Comparison of ENCODE assay signal across 1 cellular context in the genomic region with DNA sequence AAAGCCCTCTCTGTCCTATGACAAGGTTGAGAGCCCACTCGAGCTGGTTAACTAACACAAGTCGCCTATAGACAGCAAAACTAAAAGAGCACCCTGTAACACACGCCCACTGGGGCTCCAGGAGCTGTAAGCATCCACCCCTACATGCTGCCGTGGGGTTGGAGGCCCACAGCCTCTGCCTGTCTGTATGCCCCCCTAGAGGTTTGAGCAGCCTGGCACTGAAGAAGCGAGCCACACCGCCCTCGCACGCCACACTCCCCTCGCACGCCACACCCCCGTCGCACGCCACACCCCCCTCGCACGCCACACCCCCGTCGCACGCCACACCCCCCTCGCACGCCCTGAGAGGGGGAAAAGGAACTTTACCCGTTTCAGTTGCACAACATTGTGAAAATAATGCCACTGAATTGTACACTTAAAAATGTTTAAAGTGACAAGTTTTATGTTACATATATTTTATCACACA.
TF ChIP-seq lines count a peak whose summit lies in the region.

No MANE protein-coding gene starts in this region.

TF ChIP-seq in HepG2, 621 proteins besides CTCF, POLR2A, EP300 and RAD21 (continued from another document and continues in another):
- TF ChIP-seq, protein P1, sequence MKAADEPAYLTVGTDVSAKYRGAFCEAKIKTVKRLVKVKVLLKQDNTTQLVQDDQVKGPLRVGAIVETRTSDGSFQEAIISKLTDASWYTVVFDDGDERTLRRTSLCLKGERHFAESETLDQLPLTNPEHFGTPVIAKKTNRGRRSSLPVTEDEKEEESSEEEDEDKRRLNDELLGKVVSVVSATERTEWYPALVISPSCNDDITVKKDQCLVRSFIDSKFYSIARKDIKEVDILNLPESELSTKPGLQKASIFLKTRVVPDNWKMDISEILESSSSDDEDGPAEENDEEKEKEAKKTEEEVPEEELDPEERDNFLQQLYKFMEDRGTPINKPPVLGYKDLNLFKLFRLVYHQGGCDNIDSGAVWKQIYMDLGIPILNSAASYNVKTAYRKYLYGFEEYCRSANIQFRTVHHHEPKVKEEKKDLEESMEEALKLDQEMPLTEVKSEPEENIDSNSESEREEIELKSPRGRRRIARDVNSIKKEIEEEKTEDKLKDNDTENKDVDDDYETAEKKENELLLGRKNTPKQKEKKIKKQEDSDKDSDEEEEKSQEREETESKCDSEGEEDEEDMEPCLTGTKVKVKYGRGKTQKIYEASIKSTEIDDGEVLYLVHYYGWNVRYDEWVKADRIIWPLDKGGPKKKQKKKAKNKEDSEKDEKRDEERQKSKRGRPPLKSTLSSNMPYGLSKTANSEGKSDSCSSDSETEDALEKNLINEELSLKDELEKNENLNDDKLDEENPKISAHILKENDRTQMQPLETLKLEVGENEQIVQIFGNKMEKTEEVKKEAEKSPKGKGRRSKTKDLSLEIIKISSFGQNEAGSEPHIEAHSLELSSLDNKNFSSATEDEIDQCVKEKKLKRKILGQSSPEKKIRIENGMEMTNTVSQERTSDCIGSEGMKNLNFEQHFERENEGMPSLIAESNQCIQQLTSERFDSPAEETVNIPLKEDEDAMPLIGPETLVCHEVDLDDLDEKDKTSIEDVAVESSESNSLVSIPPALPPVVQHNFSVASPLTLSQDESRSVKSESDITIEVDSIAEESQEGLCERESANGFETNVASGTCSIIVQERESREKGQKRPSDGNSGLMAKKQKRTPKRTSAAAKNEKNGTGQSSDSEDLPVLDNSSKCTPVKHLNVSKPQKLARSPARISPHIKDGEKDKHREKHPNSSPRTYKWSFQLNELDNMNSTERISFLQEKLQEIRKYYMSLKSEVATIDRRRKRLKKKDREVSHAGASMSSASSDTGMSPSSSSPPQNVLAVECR (CRISPR knock-in tag; IDR thresholded peaks at IDR 0.05; ENCODE audit: borderline replicate concordance), result peak; percentile 75
- TF ChIP-seq SP4 (CRISPR knock-in tag; IDR thresholded peaks at IDR 0.05), result no peak; the same call in 1 of the 2 replicates
- TF ChIP-seq ZFX (CRISPR knock-in tag; IDR thresholded peaks at IDR 0.05; ENCODE audit: low read depth), result peak; percentile 33; the same call in 1 of the 2 replicates
- no peak for TF ChIP-seq NBN (conservative IDR thresholded peaks at IDR 0.05)
- TF ChIP-seq MLLT10 (CRISPR knock-in tag; IDR thresholded peaks at IDR 0.05), result no peak
- no peak for TF ChIP-seq ZNF766 (CRISPR knock-in tag; IDR thresholded peaks at IDR 0.05; ENCODE audit: borderline replicate concordance)
- no peak for TF ChIP-seq ZNF577 (CRISPR knock-in tag; IDR thresholded peaks at IDR 0.05; ENCODE audit: borderline replicate concordance, low read depth)
- TF ChIP-seq, protein P2, sequence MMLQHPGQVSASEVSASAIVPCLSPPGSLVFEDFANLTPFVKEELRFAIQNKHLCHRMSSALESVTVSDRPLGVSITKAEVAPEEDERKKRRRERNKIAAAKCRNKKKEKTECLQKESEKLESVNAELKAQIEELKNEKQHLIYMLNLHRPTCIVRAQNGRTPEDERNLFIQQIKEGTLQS (CRISPR knock-in tag; IDR thresholded peaks at IDR 0.05), result no peak
- 0 out of 2 replicates have a peak, but pooled peaks have one; percentile 46 for TF ChIP-seq EEA1 (CRISPR knock-in tag; IDR thresholded peaks at IDR 0.05; ENCODE audit: borderline replicate concordance)
- TF ChIP-seq ZNF674 (CRISPR knock-in tag; IDR thresholded peaks at IDR 0.05; ENCODE audit: low read depth), result no peak
- no peak for TF ChIP-seq ZMYM3 (CRISPR knock-in tag; IDR thresholded peaks at IDR 0.05)
- TF ChIP-seq, protein P3, sequence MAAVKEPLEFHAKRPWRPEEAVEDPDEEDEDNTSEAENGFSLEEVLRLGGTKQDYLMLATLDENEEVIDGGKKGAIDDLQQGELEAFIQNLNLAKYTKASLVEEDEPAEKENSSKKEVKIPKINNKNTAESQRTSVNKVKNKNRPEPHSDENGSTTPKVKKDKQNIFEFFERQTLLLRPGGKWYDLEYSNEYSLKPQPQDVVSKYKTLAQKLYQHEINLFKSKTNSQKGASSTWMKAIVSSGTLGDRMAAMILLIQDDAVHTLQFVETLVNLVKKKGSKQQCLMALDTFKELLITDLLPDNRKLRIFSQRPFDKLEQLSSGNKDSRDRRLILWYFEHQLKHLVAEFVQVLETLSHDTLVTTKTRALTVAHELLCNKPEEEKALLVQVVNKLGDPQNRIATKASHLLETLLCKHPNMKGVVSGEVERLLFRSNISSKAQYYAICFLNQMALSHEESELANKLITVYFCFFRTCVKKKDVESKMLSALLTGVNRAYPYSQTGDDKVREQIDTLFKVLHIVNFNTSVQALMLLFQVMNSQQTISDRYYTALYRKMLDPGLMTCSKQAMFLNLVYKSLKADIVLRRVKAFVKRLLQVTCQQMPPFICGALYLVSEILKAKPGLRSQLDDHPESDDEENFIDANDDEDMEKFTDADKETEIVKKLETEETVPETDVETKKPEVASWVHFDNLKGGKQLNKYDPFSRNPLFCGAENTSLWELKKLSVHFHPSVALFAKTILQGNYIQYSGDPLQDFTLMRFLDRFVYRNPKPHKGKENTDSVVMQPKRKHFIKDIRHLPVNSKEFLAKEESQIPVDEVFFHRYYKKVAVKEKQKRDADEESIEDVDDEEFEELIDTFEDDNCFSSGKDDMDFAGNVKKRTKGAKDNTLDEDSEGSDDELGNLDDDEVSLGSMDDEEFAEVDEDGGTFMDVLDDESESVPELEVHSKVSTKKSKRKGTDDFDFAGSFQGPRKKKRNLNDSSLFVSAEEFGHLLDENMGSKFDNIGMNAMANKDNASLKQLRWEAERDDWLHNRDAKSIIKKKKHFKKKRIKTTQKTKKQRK (IDR thresholded peaks at IDR 0.05; ENCODE audit: low read length), result no peak
- TF ChIP-seq, protein P4, sequence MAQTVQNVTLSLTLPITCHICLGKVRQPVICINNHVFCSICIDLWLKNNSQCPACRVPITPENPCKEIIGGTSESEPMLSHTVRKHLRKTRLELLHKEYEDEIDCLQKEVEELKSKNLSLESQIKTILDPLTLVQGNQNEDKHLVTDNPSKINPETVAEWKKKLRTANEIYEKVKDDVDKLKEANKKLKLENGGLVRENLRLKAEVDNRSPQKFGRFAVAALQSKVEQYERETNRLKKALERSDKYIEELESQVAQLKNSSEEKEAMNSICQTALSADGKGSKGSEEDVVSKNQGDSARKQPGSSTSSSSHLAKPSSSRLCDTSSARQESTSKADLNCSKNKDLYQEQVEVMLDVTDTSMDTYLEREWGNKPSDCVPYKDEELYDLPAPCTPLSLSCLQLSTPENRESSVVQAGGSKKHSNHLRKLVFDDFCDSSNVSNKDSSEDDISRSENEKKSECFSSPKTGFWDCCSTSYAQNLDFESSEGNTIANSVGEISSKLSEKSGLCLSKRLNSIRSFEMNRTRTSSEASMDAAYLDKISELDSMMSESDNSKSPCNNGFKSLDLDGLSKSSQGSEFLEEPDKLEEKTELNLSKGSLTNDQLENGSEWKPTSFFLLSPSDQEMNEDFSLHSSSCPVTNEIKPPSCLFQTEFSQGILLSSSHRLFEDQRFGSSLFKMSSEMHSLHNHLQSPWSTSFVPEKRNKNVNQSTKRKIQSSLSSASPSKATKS (CRISPR knock-in tag; IDR thresholded peaks at IDR 0.05), result no peak
- no peak for TF ChIP-seq ISL2 (CRISPR knock-in tag; IDR thresholded peaks at IDR 0.05)
- TF ChIP-seq CEBPB (IDR thresholded peaks at IDR 0.05; ENCODE audit: borderline replicate concordance, low read depth, low read length), result peak; percentile 86
- peak in 1 of 2 experiments; percentile 39; a peak in 1 of 4 replicates for TF ChIP-seq KLF16 (CRISPR knock-in tag; IDR thresholded peaks at IDR 0.05)
- no peak for TF ChIP-seq RBFOX2 (IDR thresholded peaks at IDR 0.05; ENCODE audit: low read depth, low read length)
- TF ChIP-seq, protein P5, sequence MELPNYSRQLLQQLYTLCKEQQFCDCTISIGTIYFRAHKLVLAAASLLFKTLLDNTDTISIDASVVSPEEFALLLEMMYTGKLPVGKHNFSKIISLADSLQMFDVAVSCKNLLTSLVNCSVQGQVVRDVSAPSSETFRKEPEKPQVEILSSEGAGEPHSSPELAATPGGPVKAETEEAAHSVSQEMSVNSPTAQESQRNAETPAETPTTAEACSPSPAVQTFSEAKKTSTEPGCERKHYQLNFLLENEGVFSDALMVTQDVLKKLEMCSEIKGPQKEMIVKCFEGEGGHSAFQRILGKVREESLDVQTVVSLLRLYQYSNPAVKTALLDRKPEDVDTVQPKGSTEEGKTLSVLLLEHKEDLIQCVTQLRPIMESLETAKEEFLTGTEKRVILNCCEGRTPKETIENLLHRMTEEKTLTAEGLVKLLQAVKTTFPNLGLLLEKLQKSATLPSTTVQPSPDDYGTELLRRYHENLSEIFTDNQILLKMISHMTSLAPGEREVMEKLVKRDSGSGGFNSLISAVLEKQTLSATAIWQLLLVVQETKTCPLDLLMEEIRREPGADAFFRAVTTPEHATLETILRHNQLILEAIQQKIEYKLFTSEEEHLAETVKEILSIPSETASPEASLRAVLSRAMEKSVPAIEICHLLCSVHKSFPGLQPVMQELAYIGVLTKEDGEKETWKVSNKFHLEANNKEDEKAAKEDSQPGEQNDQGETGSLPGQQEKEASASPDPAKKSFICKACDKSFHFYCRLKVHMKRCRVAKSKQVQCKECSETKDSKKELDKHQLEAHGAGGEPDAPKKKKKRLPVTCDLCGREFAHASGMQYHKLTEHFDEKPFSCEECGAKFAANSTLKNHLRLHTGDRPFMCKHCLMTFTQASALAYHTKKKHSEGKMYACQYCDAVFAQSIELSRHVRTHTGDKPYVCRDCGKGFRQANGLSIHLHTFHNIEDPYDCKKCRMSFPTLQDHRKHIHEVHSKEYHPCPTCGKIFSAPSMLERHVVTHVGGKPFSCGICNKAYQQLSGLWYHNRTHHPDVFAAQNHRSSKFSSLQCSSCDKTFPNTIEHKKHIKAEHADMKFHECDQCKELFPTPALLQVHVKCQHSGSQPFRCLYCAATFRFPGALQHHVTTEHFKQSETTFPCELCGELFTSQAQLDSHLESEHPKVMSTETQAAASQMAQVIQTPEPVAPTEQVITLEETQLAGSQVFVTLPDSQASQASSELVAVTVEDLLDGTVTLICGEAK (IDR thresholded peaks at IDR 0.05), result no peak
- TF ChIP-seq, protein P5 (CRISPR knock-in tag; IDR thresholded peaks at IDR 0.05), result no peak
- no peak for TF ChIP-seq ZNF432 (CRISPR knock-in tag; IDR thresholded peaks at IDR 0.05; ENCODE audit: borderline replicate concordance)
- no peak for TF ChIP-seq ZNF737 (CRISPR knock-in tag; IDR thresholded peaks at IDR 0.05; ENCODE audit: borderline replicate concordance)
- TF ChIP-seq ZNF850 (CRISPR knock-in tag; conservative IDR thresholded peaks at IDR 0.05), result no peak
- TF ChIP-seq ZBTB7B (CRISPR knock-in tag; IDR thresholded peaks at IDR 0.05), result no peak
- no peak for TF ChIP-seq ZNF382 (CRISPR knock-in tag; IDR thresholded peaks at IDR 0.05; ENCODE audit: borderline replicate concordance)
- TF ChIP-seq YY1 (IDR thresholded peaks at IDR 0.05; ENCODE audit: insufficient read depth, insufficient replicate concordance, low read depth, low read length), result no peak
- no peak for TF ChIP-seq ZNF775 (CRISPR knock-in tag; IDR thresholded peaks at IDR 0.05; ENCODE audit: borderline replicate concordance)
- no peak for TF ChIP-seq LCORL (IDR thresholded peaks at IDR 0.05)
- TF ChIP-seq LCORL (CRISPR knock-in tag; IDR thresholded peaks at IDR 0.05), result peak; percentile 43; the same call in 1 of the 2 replicates
- TF ChIP-seq, protein P6, sequence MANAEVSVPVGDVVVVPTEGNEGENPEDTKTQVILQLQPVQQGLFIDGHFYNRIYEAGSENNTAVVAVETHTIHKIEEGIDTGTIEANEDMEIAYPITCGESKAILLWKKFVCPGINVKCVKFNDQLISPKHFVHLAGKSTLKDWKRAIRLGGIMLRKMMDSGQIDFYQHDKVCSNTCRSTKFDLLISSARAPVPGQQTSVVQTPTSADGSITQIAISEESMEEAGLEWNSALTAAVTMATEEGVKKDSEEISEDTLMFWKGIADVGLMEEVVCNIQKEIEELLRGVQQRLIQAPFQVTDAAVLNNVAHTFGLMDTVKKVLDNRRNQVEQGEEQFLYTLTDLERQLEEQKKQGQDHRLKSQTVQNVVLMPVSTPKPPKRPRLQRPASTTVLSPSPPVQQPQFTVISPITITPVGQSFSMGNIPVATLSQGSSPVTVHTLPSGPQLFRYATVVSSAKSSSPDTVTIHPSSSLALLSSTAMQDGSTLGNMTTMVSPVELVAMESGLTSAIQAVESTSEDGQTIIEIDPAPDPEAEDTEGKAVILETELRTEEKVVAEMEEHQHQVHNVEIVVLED (CRISPR knock-in tag; IDR thresholded peaks at IDR 0.05; ENCODE audit: borderline replicate concordance), result peak; percentile 77
- TF ChIP-seq KDM5A (IDR thresholded peaks at IDR 0.05; ENCODE audit: borderline replicate concordance, low read length), result no peak
- TF ChIP-seq, protein P7, sequence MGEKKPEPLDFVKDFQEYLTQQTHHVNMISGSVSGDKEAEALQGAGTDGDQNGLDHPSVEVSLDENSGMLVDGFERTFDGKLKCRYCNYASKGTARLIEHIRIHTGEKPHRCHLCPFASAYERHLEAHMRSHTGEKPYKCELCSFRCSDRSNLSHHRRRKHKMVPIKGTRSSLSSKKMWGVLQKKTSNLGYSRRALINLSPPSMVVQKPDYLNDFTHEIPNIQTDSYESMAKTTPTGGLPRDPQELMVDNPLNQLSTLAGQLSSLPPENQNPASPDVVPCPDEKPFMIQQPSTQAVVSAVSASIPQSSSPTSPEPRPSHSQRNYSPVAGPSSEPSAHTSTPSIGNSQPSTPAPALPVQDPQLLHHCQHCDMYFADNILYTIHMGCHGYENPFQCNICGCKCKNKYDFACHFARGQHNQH (CRISPR knock-in tag; IDR thresholded peaks at IDR 0.05), result no peak; the same call in 1 of the 2 replicates
- no peak for TF ChIP-seq TSC22D2 (CRISPR knock-in tag; IDR thresholded peaks at IDR 0.05; ENCODE audit: borderline replicate concordance)
